In genomic region chr1:15949453-15950245, GRCh38 we compare ENCODE assay signal across 9 cellular contexts. TPM values are rescaled to one million over a fixed set of nuclear protein-coding genes. Genes with fewer than 3 reads are reported as not detected.
DNase-seq lines count a peak whose midpoint lies in the region; TF ChIP-seq lines count a peak whose summit lies in the region.
"Had no signal": no experiment of that assay in that cellular context is flagged by ENCODE, and none has a peak within 500 bp of the region (broad histone marks: within the 10 kb centered on the region; RNA-seq: fewer than 3 reads in every experiment).

No MANE protein-coding gene starts in this region.

- intact Hi-C loops in tibial artery (cut with DNase I; ENCODE audit: low total_unique reads): loop anchor here (5.0 to 10.0 kb wide), 2 partner anchors 37 to 55 kb away; no protein-coding TSS in a partner anchor

- H3K27me3 ChIP-seq in SJSA1 (replicated peaks) (no peaks in the 10 kb centered on the region), tibial artery (no peaks in the 10 kb centered on the region)

- no peak for TF ChIP-seq CTCF in tibial artery (IDR thresholded peaks at IDR 0.05)

- peaks cover 47% of the 10 kb centered on the region for H3K36me3 ChIP-seq in SJSA1
- H3K36me3 ChIP-seq in tibial artery: peaks cover 5 to 34% (median 28%) of the 10 kb centered on the region in 3 donors

- DNase-seq in ELF-1 (ENCODE audit: low read depth, low spot score): peak; percentile 88
- peak; percentile 99 for DNase-seq in HCEC 1CT
- DNase-seq in SJSA1 (ENCODE audit: low read depth in 1 of 2, low spot score in 2 of 2): peak; percentile 96
- peak; percentile 65 for DNase-seq in activated naive CD4-positive, alpha-beta T cell treated with anti-CD3 and anti-CD28 coated beads, Interleukin-2, amount 50 U/mL, for 16 hours
- DNase-seq in germinal center (ENCODE audit: low spot score): peak; percentile 81
- peak; percentile 59 for DNase-seq in pons (ENCODE audit: low spot score)
- DNase-seq in tibial artery: peak; percentile 96 to 99
- no peak for DNase-seq in SIG-M5 treated with dmso at 0.1 percent for 504 hours (lab: John Stamatoyannopoulos, UW; ENCODE audit: unreplicated experiment)

- H3K4me3 ChIP-seq in SJSA1: peak overlapping the region; percentile 8; the same call in 1 of the 2 replicates
- H3K4me3 ChIP-seq in tibial artery: peak overlapping the region; percentile 33 to 43

- H3K4me1 ChIP-seq in SJSA1 (replicated peaks) (peaks cover 67% of the 10 kb centered on the region), tibial artery (peaks cover 11 to 84% (median 70%) of the 10 kb centered on the region in 4 donors)

- H3K27ac ChIP-seq in SJSA1 (peak overlapping the region; percentile 99), tibial artery (peak overlapping the region; percentile 95 to 96)

- H3K9me3 ChIP-seq in SJSA1 (replicated peaks) (no peaks in the 10 kb centered on the region), tibial artery (no peaks in the 10 kb centered on the region)

RNA-seq across cellular contexts. Expression of gene ZBTB17, which starts 26.3 kb away (rescaled TPM):
- total RNA-seq in SJSA1 (2014; rRNA removed; shearing (Covaris generic)): 26.6 and 33.6 TPM in 2 replicates

RNA-seq across cellular contexts. Expression of gene SRARP, which starts 54.4 kb away (rescaled TPM):
- total RNA-seq in SJSA1 (2014; rRNA removed; shearing (Covaris generic)): not detected in 2 replicates
- total RNA-seq: T-helper 1 cell treated with Interleukin-12 subunit alpha and Interleukin-12 subunit beta and Interleukin-4 antibody, amounts not matched to agents 30 ng/mL and 1 ng/mL, for 36 hours had no signal
